11 cellular contexts compared by ENCODE assay signal in the genomic region with DNA sequence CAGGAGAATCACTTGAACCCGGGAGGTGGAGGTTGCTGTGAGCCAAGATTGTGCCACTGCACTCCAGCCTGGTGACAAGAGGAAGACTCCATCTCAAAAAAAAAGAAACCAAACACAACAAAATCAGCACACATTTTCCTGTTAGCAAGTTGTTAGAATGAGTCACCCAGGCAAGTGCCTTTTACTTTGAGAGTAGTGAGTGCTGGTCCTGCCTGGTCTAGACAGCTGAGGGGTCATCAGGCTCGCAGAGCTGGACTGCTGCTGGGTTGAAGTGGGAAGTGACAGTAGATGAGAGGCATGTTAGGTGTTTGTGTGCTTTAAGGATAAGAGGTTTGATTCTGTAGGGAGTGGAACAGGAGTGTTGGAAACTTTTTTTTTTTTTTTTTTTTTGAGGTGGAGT. TPM values are rescaled to one million over a fixed set of nuclear protein-coding genes. Genes with fewer than 3 reads are reported as not detected.
DNase-seq lines count a peak whose midpoint lies in the region; ATAC-seq and TF ChIP-seq lines count a peak whose summit lies in the region.
"Had no signal": no experiment of that assay in that cellular context is flagged by ENCODE, and none has a peak within 500 bp of the region (broad histone marks: within the 10 kb centered on the region; RNA-seq: fewer than 3 reads in every experiment).

No MANE protein-coding gene starts in this region.

- peak in 1 of 10 experiments; percentile 5 for DNase-seq in CD4-positive, alpha-beta T cell
- DNase-seq in GM04503 (ENCODE audit: low read depth) (peak; percentile 5), left lung (peak in 1 of 2 donors; percentile 82), T1000 (lab: John Stamatoyannopoulos, UW) (no peak)
- DNase-seq in activated naive CD8-positive, alpha-beta T cell treated with anti-CD3 and anti-CD28 coated beads, Interleukin-2, amount 50 U/mL, for 24 hours, result no peak
- DNase-seq in activated CD4-positive, CD25-positive, alpha-beta regulatory T cell treated with anti-CD3 and anti-CD28 coated beads, Interleukin-2, amount 50 U/mL, for 72 hours, result no peak
- DNase-seq: T-helper 9 cell had no signal

- H3K4me1 ChIP-seq in left lung, result no peaks in the 10 kb centered on the region

- H3K27ac Mint-ChIP-seq in CD4-positive, alpha-beta T cell, result peak overlapping the region; percentile 87
- H3K27ac Mint-ChIP-seq in activated naive CD8-positive, alpha-beta T cell treated with anti-CD3 and anti-CD28 coated beads, Interleukin-2, amount 50 U/mL, for 24 hours, result peak overlapping the region; percentile 55

- no peak for ATAC-seq in CD4-positive, alpha-beta T cell (ENCODE audit: poor library complexity)
- no peak for ATAC-seq in activated naive CD8-positive, alpha-beta T cell treated with anti-CD3 and anti-CD28 coated beads, Interleukin-2, amount 50 U/mL, for 24 hours
- ATAC-seq in left lung (peak; percentile 94), GM18873 (IDR thresholded peaks at IDR 0.05; ENCODE audit: low FRiP score, unreplicated experiment) (no peak)
- ATAC-seq: left lobe of liver, Panc1 had no signal

- no peaks in the 10 kb centered on the region for H3K9me3 Mint-ChIP-seq in CD4-positive, alpha-beta T cell
- H3K9me3 Mint-ChIP-seq in activated naive CD8-positive, alpha-beta T cell treated with anti-CD3 and anti-CD28 coated beads, Interleukin-2, amount 50 U/mL, for 24 hours, result no peaks in the 10 kb centered on the region
- H3K9me3 Mint-ChIP-seq: CD14-positive monocyte had no signal

- CTCF ChIA-PET in CD4-positive, alpha-beta T cell (lab: Charles Lee), result no interaction called here

- no peak overlapping the region for H3K4me3 Mint-ChIP-seq in CD4-positive, alpha-beta T cell
- no peak overlapping the region for H3K4me3 Mint-ChIP-seq in activated naive CD8-positive, alpha-beta T cell treated with anti-CD3 and anti-CD28 coated beads, Interleukin-2, amount 50 U/mL, for 24 hours
- H3K4me3 Mint-ChIP-seq: CD14-positive monocyte had no signal

- no peaks in the 10 kb centered on the region for H3K27me3 ChIP-seq in CD4-positive, alpha-beta T cell (ENCODE audit: control insufficient read depth, insufficient read depth, low read length)
- no peaks in the 10 kb centered on the region for H3K27me3 ChIP-seq in left lung

- intact Hi-C loops in CD4-positive, alpha-beta T cell (cut with DNase I, micrococcal nuclease), result no loop called here
- intact Hi-C loops in left lung (cut with DNase I), result no loop called here

- H3K36me3 ChIP-seq in left lung, result peaks cover 0 to 99% of the 10 kb centered on the region in 2 donors

- H3K9me3 ChIP-seq in CD4-positive, alpha-beta T cell (ENCODE audit: control insufficient read depth, low read length), result no peaks in the 10 kb centered on the region
- H3K9me3 ChIP-seq in left lung, result no peaks in the 10 kb centered on the region

- no peaks in the 10 kb centered on the region for H3K27me3 Mint-ChIP-seq in CD4-positive, alpha-beta T cell
- no peaks in the 10 kb centered on the region for H3K27me3 Mint-ChIP-seq in activated naive CD8-positive, alpha-beta T cell treated with anti-CD3 and anti-CD28 coated beads, Interleukin-2, amount 50 U/mL, for 24 hours

- no peak overlapping the region for H3K27ac ChIP-seq in CD4-positive, alpha-beta T cell (ENCODE audit: low read depth, low read length)
- H3K27ac ChIP-seq in left lung, result peak overlapping the region in 1 of 2 donors; percentile 33

- peaks cover 5% of the 10 kb centered on the region for H3K4me1 Mint-ChIP-seq in CD4-positive, alpha-beta T cell (ENCODE audit: low read depth)
- peaks cover 14% of the 10 kb centered on the region for H3K4me1 Mint-ChIP-seq in activated naive CD8-positive, alpha-beta T cell treated with anti-CD3 and anti-CD28 coated beads, Interleukin-2, amount 50 U/mL, for 24 hours
- H3K4me1 Mint-ChIP-seq: CD14-positive monocyte had no signal

- peaks cover 86% of the 10 kb centered on the region for H3K36me3 Mint-ChIP-seq in CD4-positive, alpha-beta T cell (ENCODE audit: low read depth)
- H3K36me3 Mint-ChIP-seq in activated naive CD8-positive, alpha-beta T cell treated with anti-CD3 and anti-CD28 coated beads, Interleukin-2, amount 50 U/mL, for 24 hours (ENCODE audit: low read depth), result peaks cover 54% of the 10 kb centered on the region

- H3K4me3 ChIP-seq in left lung, result no peak overlapping the region

- POLR2A ChIA-PET in CD4-positive, alpha-beta T cell (lab: Charles Lee), result no interaction called here

- TF ChIP-seq CTCF in CD4-positive, alpha-beta T cell (IDR thresholded peaks at IDR 0.05), result no peak
- no peak for TF ChIP-seq CTCF in left lung (IDR thresholded peaks at IDR 0.05)

RNA-seq across cellular contexts. Expression of a gene that starts 31.9 kb away (rescaled TPM):
- total RNA-seq in CD4-positive, alpha-beta T cell, result 10 to 100 TPM; 11.8 to 12.8 TPM
- total RNA-seq in left lung, result 10 to 100 TPM; 35.1 to 40.6 TPM
